15 cellular contexts compared by ENCODE assay signal in genomic region chr22:50278956-50279619, GRCh38. TPM values are rescaled to one million over a fixed set of nuclear protein-coding genes. Genes with fewer than 3 reads are reported as not detected.
DNase-seq lines count a peak whose midpoint lies in the region; ATAC-seq and TF ChIP-seq lines count a peak whose summit lies in the region.
"Had no signal": no experiment of that assay in that cellular context is flagged by ENCODE, and none has a peak within 500 bp of the region (broad histone marks: within the 10 kb centered on the region; RNA-seq: fewer than 3 reads in every experiment).

No MANE protein-coding gene starts in this region.

- TF ChIP-seq CTCF in HCT116 (IDR thresholded peaks at IDR 0.05 in 2 of 3, conservative IDR thresholded peaks at IDR 0.05 in 1 of 3; ENCODE audit: borderline replicate concordance in 1 of 3, insufficient read depth in 1 of 3, low read depth in 2 of 3, low read length in 2 of 3) (no peak), RWPE2 (IDR thresholded peaks at IDR 0.05; ENCODE audit: poor library complexity, severe bottlenecking) (no peak), nephron progenitor cell (IDR thresholded peaks at IDR 0.05) (no peak)

- H3K27me3 ChIP-seq in HCT116 (ENCODE audit: insufficient read depth, low read length) = no peaks in the 10 kb centered on the region
- H3K27me3 ChIP-seq in RWPE2 (ENCODE audit: insufficient read depth, poor library complexity, severe bottlenecking) = no peaks in the 10 kb centered on the region
- H3K27me3 ChIP-seq: MG63 had no signal

- POLR2A ChIA-PET in HCT116 (lab: Charles Lee) = no interaction called here

- H3K4me1 Mint-ChIP-seq in nephron progenitor cell = peaks cover 8% of the 10 kb centered on the region

- H3K27me3 Mint-ChIP-seq in nephron progenitor cell (ENCODE audit: low read depth, poor library complexity) = no peaks in the 10 kb centered on the region

- TF ChIP-seq RAD21 in HCT116 (IDR thresholded peaks at IDR 0.05; ENCODE audit: low read depth) = no peak

- H3K4me3 Mint-ChIP-seq in nephron progenitor cell = no peak overlapping the region

- RAD21 ChIA-PET in HCT116 (lab: Charles Lee; ENCODE audit: low non-redundant PET in 1 of 2, low total read pairs in 2 of 2, uncharacterized antibody in 2 of 2, unreplicated experiment in 2 of 2) = no interaction called here

- H3K36me3 ChIP-seq in HCT116 (ENCODE audit: control insufficient read depth in 1 of 2, insufficient read depth in 2 of 2, low read length in 2 of 2) = peaks cover 29 to 78% of the 10 kb centered on the region in 2 experiments
- peaks cover 78% of the 10 kb centered on the region for H3K36me3 ChIP-seq in RWPE2 (ENCODE audit: low read depth)

- no TSS peak for BruUV-seq in HCT116 (replicated peaks; lab: Mats Ljungman, UMichigan)

- peaks cover 36% of the 10 kb centered on the region for H3K36me3 Mint-ChIP-seq in nephron progenitor cell (ENCODE audit: low read depth)

- intact Hi-C loops in HCT116 (cut with micrococcal nuclease) = no loop called here

- no peak overlapping the region for H3K4me2 ChIP-seq in HCT116 (ENCODE audit: low read length)

- CTCF ChIA-PET in HCT116 (lab: Charles Lee) = no interaction called here

- TF ChIP-seq POLR2A in HCT116 (IDR thresholded peaks at IDR 0.05; ENCODE audit: borderline replicate concordance, extremely low read depth, insufficient read depth, insufficient read length) = no peak

- peaks cover 20 to 41% of the 10 kb centered on the region in 2 experiments for H3K4me1 ChIP-seq in HCT116 (ENCODE audit: control insufficient read depth in 1 of 2, insufficient read depth in 2 of 2, low read length in 2 of 2)
- H3K4me1 ChIP-seq in RWPE2 (ENCODE audit: insufficient read depth, poor library complexity, severe bottlenecking) = peaks cover 11% of the 10 kb centered on the region

- H3K9me3 ChIP-seq in HCT116 (ENCODE audit: control insufficient read depth in 1 of 2, insufficient read depth in 1 of 2, low read depth in 1 of 2, low read length in 2 of 2) (peaks cover 4 to 11% of the 10 kb centered on the region in 2 experiments; a peak in 2 of 4 replicates), RWPE2 (ENCODE audit: severe bottlenecking) (no peaks in the 10 kb centered on the region)
- H3K9me3 ChIP-seq: MG63 had no signal

- no peak overlapping the region for H3K9ac ChIP-seq in HCT116 (ENCODE audit: low read length)

- ATAC-seq in HCT116 (no peak), RWPE2 (ENCODE audit: low read depth) (no peak)

- H4K20me1 ChIP-seq in HCT116 (ENCODE audit: insufficient read depth) = no peaks in the 10 kb centered on the region

- no peaks in the 10 kb centered on the region for H3K9me2 ChIP-seq in HCT116 (ENCODE audit: insufficient read depth)

- peak overlapping the region; percentile 29 for H3K27ac Mint-ChIP-seq in nephron progenitor cell

- no peak overlapping the region for H3K4me3 ChIP-seq in HCT116 (replicated peaks in 1 of 2; ENCODE audit: low read depth in 1 of 2, low read length in 2 of 2)
- H3K4me3 ChIP-seq in RWPE2 (ENCODE audit: severe bottlenecking) = no peak overlapping the region
- H3K4me3 ChIP-seq: MG63, SK-N-MC had no signal

- H3K27ac ChIP-seq in HCT116 (ENCODE audit: low read depth, low read length) (peak overlapping the region; percentile 30; the same call in 1 of the 2 replicates), RWPE2 (ENCODE audit: poor library complexity, severe bottlenecking) (peak overlapping the region; percentile 3)
- H3K27ac ChIP-seq: SK-N-MC had no signal

- DNase-seq in HCT116 (ENCODE audit: low read depth, low spot score) (no peak), RWPE2 (ENCODE audit: low spot score) (no peak), nephron progenitor cell (no peak), NCI-H2171 treated with DMSO at 0.1 percent for 48 hours (lab: John Stamatoyannopoulos, UW) (no peak), MV-4-11 (lab: John Stamatoyannopoulos, UW) (no peak)
- DNase-seq: DMS153, DND-41, HCEC 1CT, KBM-7, MG63, NCI-H2029 treated with DMSO at 0.1 percent for 48 hours, NCI-H2227 treated with DMSO at 0.1 percent for 48 hours, NCI-H526 treated with DMSO at 0.1 percent for 48 hours, SIG-M5 had no signal

- H2AFZ ChIP-seq in HCT116 (ENCODE audit: low read depth, low read length, poor library complexity, severe bottlenecking) = no peak overlapping the region

- peaks cover 14% of the 10 kb centered on the region; the same call in 1 of the 2 replicates for H3K79me2 ChIP-seq in HCT116 (ENCODE audit: insufficient read depth, low read length)

- H3K9me3 Mint-ChIP-seq in nephron progenitor cell = no peaks in the 10 kb centered on the region

TF ChIP-seq in HCT116, 20 proteins besides CTCF, POLR2A, EP300 and RAD21:
- TF ChIP-seq ZFX (IDR thresholded peaks at IDR 0.05) = no peak
- no peak for TF ChIP-seq YY1 (IDR thresholded peaks at IDR 0.05; ENCODE audit: extremely low read depth, insufficient replicate concordance, low read depth, low read length)
- no peak for TF ChIP-seq CBX3 (IDR thresholded peaks at IDR 0.05; ENCODE audit: low read depth)

RNA-seq across cellular contexts. Expression of gene MAPK11, which starts 8.9 kb away (rescaled TPM):
- total RNA-seq in HCT116 (2021; ENCODE audit: unreplicated experiment) = 19.3 TPM
- 15.7 and 17.2 TPM in 2 replicates for polyA plus RNA-seq in HCT116 (2012)

RNA-seq across cellular contexts. Expression of gene MAPK12, which starts 17.6 kb away (rescaled TPM):
- 86.7 TPM for total RNA-seq in HCT116 (2021; ENCODE audit: unreplicated experiment)
- polyA plus RNA-seq in HCT116 (2012) = 61.5 and 61.8 TPM in 2 replicates

RNA-seq across cellular contexts. Expression of gene HDAC10, which starts 28.0 kb away (rescaled TPM):
- total RNA-seq in HCT116 (2021; ENCODE audit: unreplicated experiment) = 67.5 TPM
- 45.5 and 52.0 TPM in 2 replicates for polyA plus RNA-seq in HCT116 (2012)

RNA-seq across cellular contexts. Expression of gene PLXNB2, which starts 28.4 kb away (rescaled TPM):
- total RNA-seq in HCT116 (2021; ENCODE audit: unreplicated experiment) = 236 TPM
- polyA plus RNA-seq in HCT116 (2012) = 192 and 208 TPM in 2 replicates

RNA-seq across cellular contexts. Expression of gene TUBGCP6, which starts 34.3 kb away (rescaled TPM):
- 38.6 TPM for total RNA-seq in HCT116 (2021; ENCODE audit: unreplicated experiment)
- polyA plus RNA-seq in HCT116 (2012) = 27.0 and 29.9 TPM in 2 replicates
